Comparison of ENCODE assay signal across 1 cellular context in the genomic region with DNA sequence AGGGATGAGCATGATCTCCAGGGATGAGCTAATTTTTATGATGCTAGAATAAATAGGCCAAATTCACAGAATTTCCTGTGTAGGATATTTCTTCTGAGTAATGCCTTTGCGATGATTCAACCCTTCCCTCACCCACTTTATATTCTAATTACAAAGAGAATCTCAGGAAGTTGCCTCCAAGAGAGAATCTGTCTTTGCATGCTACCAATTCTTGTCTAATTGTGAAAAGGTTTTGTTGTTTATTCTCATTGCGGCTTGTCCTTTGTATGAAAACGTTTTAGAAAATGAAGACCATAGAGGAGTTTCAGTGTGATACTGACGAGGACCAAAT.
A peak's percentile ranks its signal among the peaks of the same experiment; 100 is the strongest.
TF ChIP-seq lines count a peak whose summit lies in the region.

No MANE protein-coding gene starts in this region.

TF ChIP-seq in IMR-90, 13 proteins besides CTCF, POLR2A, EP300 and RAD21:
- TF ChIP-seq FOS (IDR thresholded peaks at IDR 0.05; ENCODE audit: low read depth, low read length): 0 out of 2 replicates have a peak, but pooled peaks have one; percentile 10
- TF ChIP-seq CHD1 (IDR thresholded peaks at IDR 0.05; ENCODE audit: low read depth, low read length): no peak
- TF ChIP-seq RCOR1 (IDR thresholded peaks at IDR 0.05; ENCODE audit: insufficient replicate concordance, low read length): no peak
